13 cellular contexts compared by ENCODE assay signal in the genomic region with DNA sequence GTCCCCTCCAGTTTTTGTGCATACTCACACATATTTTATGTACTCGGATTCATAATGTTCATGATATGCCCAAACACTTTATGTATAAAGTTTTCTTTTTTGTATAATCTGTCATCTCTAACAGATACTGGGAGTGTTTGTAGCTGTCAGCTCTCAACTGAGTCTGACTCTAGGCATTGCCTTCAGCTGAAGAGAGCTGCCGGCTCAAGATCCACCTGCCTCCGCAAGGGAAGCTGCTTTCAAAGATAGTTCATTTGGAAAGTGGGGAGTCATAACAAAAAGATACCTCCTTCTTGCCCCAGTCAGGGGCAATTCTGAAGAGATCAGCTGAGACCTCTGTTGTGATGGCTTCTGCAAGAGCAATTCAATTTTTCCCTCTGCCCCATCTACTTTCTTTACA. TPM values are rescaled to one million over a fixed set of nuclear protein-coding genes. Genes with fewer than 3 reads are reported as not detected.
"Had no signal": no experiment of that assay in that cellular context is flagged by ENCODE, and none has a peak within 500 bp of the region (broad histone marks: within the 10 kb centered on the region; RNA-seq: fewer than 3 reads in every experiment).

No MANE protein-coding gene starts in this region.

- H3K4me1 Mint-ChIP-seq: activated naive CD8-positive, alpha-beta T cell treated with anti-CD3 and anti-CD28 coated beads, Interleukin-2, amount 10 ng/mL, durations not matched to agents 7 days and 5 days; naive thymus-derived CD8-positive, alpha-beta T cell; stimulated activated memory B cell treated with anti-CD40 and anti-IgM and Interleukin-4, amounts not matched to agents 10 μg/mL and 1 μg/mL and 100 μg/mL, for 72 hours; T-helper 17 cell had no signal

- H3K27ac Mint-ChIP-seq: activated naive CD8-positive, alpha-beta T cell treated with anti-CD3 and anti-CD28 coated beads, Interleukin-2, amount 10 ng/mL, durations not matched to agents 7 days and 5 days; naive thymus-derived CD8-positive, alpha-beta T cell; stimulated activated memory B cell treated with anti-CD40 and anti-IgM and Interleukin-4, amounts not matched to agents 10 μg/mL and 1 μg/mL and 100 μg/mL, for 72 hours; T-helper 17 cell had no signal

- H3K4me3 Mint-ChIP-seq: activated naive CD8-positive, alpha-beta T cell treated with anti-CD3 and anti-CD28 coated beads, Interleukin-2, amount 10 ng/mL, durations not matched to agents 7 days and 5 days; naive thymus-derived CD8-positive, alpha-beta T cell; stimulated activated memory B cell treated with anti-CD40 and anti-IgM and Interleukin-4, amounts not matched to agents 10 μg/mL and 1 μg/mL and 100 μg/mL, for 72 hours; T-helper 17 cell had no signal

- H3K27me3 ChIP-seq: heart left ventricle, thyroid gland, vagina had no signal

- H3K4me1 ChIP-seq: vagina had no signal

- H3K9me3 Mint-ChIP-seq: stimulated activated memory B cell treated with anti-CD40 and anti-IgM and Interleukin-4, amounts not matched to agents 10 μg/mL and 1 μg/mL and 100 μg/mL, for 72 hours had no signal

- H3K4me3 ChIP-seq: heart left ventricle, thyroid gland, vagina had no signal

- H3K27ac ChIP-seq: heart left ventricle, thyroid gland, vagina had no signal

- H3K36me3 Mint-ChIP-seq: activated naive CD8-positive, alpha-beta T cell treated with anti-CD3 and anti-CD28 coated beads, Interleukin-2, amount 10 ng/mL, durations not matched to agents 7 days and 5 days; stimulated activated memory B cell treated with anti-CD40 and anti-IgM and Interleukin-4, amounts not matched to agents 10 μg/mL and 1 μg/mL and 100 μg/mL, for 72 hours had no signal

- H3K36me3 ChIP-seq: heart left ventricle, thyroid gland, vagina had no signal

- DNase-seq: activated CD4-positive, alpha-beta T cell treated with anti-CD3 and anti-CD28 coated beads for 48 hours; activated naive CD8-positive, alpha-beta T cell treated with anti-CD3 and anti-CD28 coated beads, Interleukin-2, amount 10 ng/mL, durations not matched to agents 7 days and 5 days; cerebellar nuclear complex; dermis blood vessel endothelial cell; left cardiac atrium; naive thymus-derived CD8-positive, alpha-beta T cell; nucleus accumbens; stimulated activated CD4-positive, alpha-beta T cell treated with anti-CD3 and anti-CD28 coated beads, Interleukin-2, amount 100 ng/mL, for 48 hours; T-helper 17 cell; thyroid gland had no signal

- H3K9me3 ChIP-seq: heart left ventricle, thyroid gland, vagina had no signal

- ATAC-seq: naive thymus-derived CD8-positive, alpha-beta T cell; stimulated activated memory B cell treated with anti-CD40 and anti-IgM and Interleukin-4, amounts not matched to agents 10 μg/mL and 1 μg/mL and 100 μg/mL, for 72 hours; T-helper 17 cell had no signal

- H3K27me3 Mint-ChIP-seq: activated naive CD8-positive, alpha-beta T cell treated with anti-CD3 and anti-CD28 coated beads, Interleukin-2, amount 10 ng/mL, durations not matched to agents 7 days and 5 days; naive thymus-derived CD8-positive, alpha-beta T cell; stimulated activated memory B cell treated with anti-CD40 and anti-IgM and Interleukin-4, amounts not matched to agents 10 μg/mL and 1 μg/mL and 100 μg/mL, for 72 hours; T-helper 17 cell had no signal

RNA-seq across cellular contexts. Expression of a gene that starts 58.9 kb away (rescaled TPM):
- total RNA-seq: activated naive CD8-positive, alpha-beta T cell treated with anti-CD3 and anti-CD28 coated beads, Interleukin-2, amount 10 ng/mL, durations not matched to agents 7 days and 5 days; naive thymus-derived CD8-positive, alpha-beta T cell had no signal
- polyA plus RNA-seq: naive thymus-derived CD8-positive, alpha-beta T cell had no signal
